8 cellular contexts compared by ENCODE assay signal in genomic region chr7:112495820-112496462, GRCh38. TPM values are rescaled to one million over a fixed set of nuclear protein-coding genes. Genes with fewer than 3 reads are reported as not detected.
DNase-seq lines count a peak whose midpoint lies in the region; ATAC-seq, FAIRE-seq and TF ChIP-seq lines count a peak whose summit lies in the region.

No MANE protein-coding gene starts in this region.

- POLR2A ChIA-PET in HepG2 (lab: Yijun Ruan, JAX) = no interaction called here

- 0% methylated on average over 6 of the region's 6 CpGs for WGBS in HepG2 (ENCODE audit: low lambda C conversion rate)
- WGBS in testis, 2 donors = 49 to 65% methylated on average over 6 of the region's 6 CpGs

- TF ChIP-seq RAD21 in HepG2 (CRISPR knock-in tag; IDR thresholded peaks at IDR 0.05) = peak; percentile 65; the same call in 1 of the 2 replicates

- in situ Hi-C loops in HepG2 (cut with HindIII; ENCODE audit: extremely low pct_ligation_motif_present, low pct_unique_long_range_greater_than_20kb) = loop anchor here (10.0 kb wide), 1 partner anchor 751 kb away; no protein-coding TSS in a partner anchor

- TF ChIP-seq EP300 in HepG2 (IDR thresholded peaks at IDR 0.05; ENCODE audit: low read depth in 2 of 2, low read length in 2 of 2) (no peak), HepG2 (CRISPR knock-in tag; IDR thresholded peaks at IDR 0.05; ENCODE audit: borderline replicate concordance) (no peak)

- H4K20me1 ChIP-seq in HepG2 (ENCODE audit: insufficient read depth, low read length) = no peaks in the 10 kb centered on the region

- H3K9me3 ChIP-seq in SK-N-MC (ENCODE audit: low read depth, low read length) (no peaks in the 10 kb centered on the region), HepG2 (ENCODE audit: low read length) (no peaks in the 10 kb centered on the region), testis (no peaks in the 10 kb centered on the region)

- TF ChIP-seq POLR2A in HepG2 (IDR thresholded peaks at IDR 0.05; ENCODE audit: insufficient read depth in 1 of 2, low read depth in 2 of 2, low read length in 2 of 2) = no peak
- no peak for TF ChIP-seq POLR2A in testis (IDR thresholded peaks at IDR 0.05)

- TF ChIP-seq CTCF in HepG2 (CRISPR knock-in tag; IDR thresholded peaks at IDR 0.05) = peak; percentile 79
- peak; percentile 33 to 63 (median 42) for TF ChIP-seq CTCF in testis (IDR thresholded peaks at IDR 0.05)

- H3K79me2 ChIP-seq in HepG2 (ENCODE audit: insufficient read depth, low read length) = no peaks in the 10 kb centered on the region

- DNase-seq in EH (ENCODE audit: low read depth) (peak; percentile 74), LHCN-M2 (ENCODE audit: low read depth) (peak; percentile 62), SK-N-MC (ENCODE audit: low read depth, low spot score) (peak; percentile 39), HepG2 (ENCODE audit: low spot score) (peak; percentile 48), testis (peak; percentile 69)
- DNase-seq in central memory CD4-positive, alpha-beta T cell = peak; percentile 12

- no TSS peak for BruUV-seq in HepG2 (replicated peaks; lab: Mats Ljungman, UMichigan)

- no peak overlapping the region for H3K27ac ChIP-seq in SK-N-MC
- no peak overlapping the region for H3K27ac ChIP-seq in HepG2 (ENCODE audit: extremely low read length, insufficient read depth, low read length)
- no peak overlapping the region for H3K27ac ChIP-seq in testis

- no peak overlapping the region for H3K4me3 ChIP-seq in SK-N-MC
- H3K4me3 ChIP-seq in HepG2 (replicated peaks in 1 of 3; ENCODE audit: insufficient read depth in 1 of 3, low read depth in 2 of 3, low read length in 3 of 3) = no peak overlapping the region
- no peak overlapping the region for H3K4me3 ChIP-seq in testis

- CTCF ChIA-PET in HepG2 (lab: Yijun Ruan, JAX; ENCODE audit: low intra/inter-chr PET ratio, low total read pairs) = interaction anchor here (0.8 to 2.3 kb wide), 2 partner anchors 16 to 754 kb away, joined by 3 to 11 read pairs; partner anchors contain the start of gene LSMEM1

- H3K4me2 ChIP-seq in HepG2 (ENCODE audit: low read depth, low read length) = no peak overlapping the region

- H2AFZ ChIP-seq in HepG2 (ENCODE audit: low read length) = no peak overlapping the region

- no peak overlapping the region for H3K9ac ChIP-seq in SK-N-MC (ENCODE audit: insufficient read length)
- H3K9ac ChIP-seq in HepG2 (ENCODE audit: insufficient read depth, low read depth, low read length) = no peak overlapping the region

- H3K27me3 ChIP-seq in HepG2 (ENCODE audit: control insufficient read depth in 1 of 2, insufficient read depth in 2 of 2, low read length in 2 of 2) (no peaks in the 10 kb centered on the region; a peak in 1 of 5 replicates), testis (no peaks in the 10 kb centered on the region)

- FAIRE-seq in HepG2 (lab: Jason Lieb, UNC) = peak; percentile 70

- ATAC-seq in GM21423 (IDR thresholded peaks at IDR 0.05; ENCODE audit: unreplicated experiment) (peak; percentile 48), HepG2 (peak; percentile 91), HG03521 (IDR thresholded peaks at IDR 0.05; ENCODE audit: unreplicated experiment) (no peak)

- H3K4me1 ChIP-seq in HepG2 (ENCODE audit: insufficient read depth, low read length) = peaks cover 10% of the 10 kb centered on the region; the same call in 1 of the 2 replicates
- H3K4me1 ChIP-seq in testis = no peaks in the 10 kb centered on the region

- H3K36me3 ChIP-seq in SK-N-MC (ENCODE audit: insufficient read depth, low read length) (no peaks in the 10 kb centered on the region), HepG2 (replicated peaks in 1 of 2; ENCODE audit: control insufficient read depth in 1 of 2, insufficient read depth in 2 of 2, low read length in 2 of 2) (no peaks in the 10 kb centered on the region), testis (ENCODE audit: low read depth, missing control alignments) (no peaks in the 10 kb centered on the region)

- intact Hi-C loops in HepG2 (cut with micrococcal nuclease; ENCODE audit: unreplicated experiment) (loop anchor here (1.0 to 10.0 kb wide), 3 partner anchors 79 to 755 kb away; no protein-coding TSS in a partner anchor), testis (cut with DNase I; ENCODE audit: low total_unique reads) (no loop called here)

TF ChIP-seq in HepG2, 621 proteins besides CTCF, POLR2A, EP300 and RAD21 (continues in another document):
- 0 out of 2 replicates have a peak, but pooled peaks have one; percentile 26 for TF ChIP-seq HNF1B (CRISPR knock-in tag; IDR thresholded peaks at IDR 0.05)
- TF ChIP-seq STAG1 (CRISPR knock-in tag; IDR thresholded peaks at IDR 0.05) = peak; percentile 89
- 0 out of 2 replicates have a peak, but pooled peaks have one; percentile 29 for TF ChIP-seq MIXL1 (CRISPR knock-in tag; IDR thresholded peaks at IDR 0.05)
- TF ChIP-seq MAFF (IDR thresholded peaks at IDR 0.05; ENCODE audit: low read depth, low read length) = 0 out of 2 replicates have a peak, but pooled peaks have one; percentile 27
- TF ChIP-seq IRF2 (CRISPR knock-in tag; IDR thresholded peaks at IDR 0.05) = 0 out of 2 replicates have a peak, but pooled peaks have one; percentile 28
- TF ChIP-seq SMC3 (IDR thresholded peaks at IDR 0.05; ENCODE audit: low read length) = peak; percentile 66
- no peak for TF ChIP-seq GATAD2A (CRISPR knock-in tag; IDR thresholded peaks at IDR 0.05)

RNA-seq across cellular contexts. Expression of gene LSMEM1, which starts 15.2 kb away (rescaled TPM):
- 0.06 and 0.26 TPM in 2 replicates for total RNA-seq in LHCN-M2 (2014; rRNA removed)
- 0.16 TPM for polyA plus RNA-seq in LHCN-M2 (2012)
- total RNA-seq in HepG2 (2016; rRNA removed; fragmentation: Illumina TruSeq; extraction: Trizol) = 0.62 and 1.2 TPM in 2 replicates
- 0.10 and 0.26 TPM in 2 replicates for total RNA-seq in HepG2 (2016; cell fraction: cytosol; rRNA removed; fragmentation: Illumina TruSeq; extraction: Trizol; ENCODE audit: low read depth)
- total RNA-seq in HepG2 (2016; cell fraction: insoluble cytoplasmic fraction; rRNA removed; fragmentation: Illumina TruSeq; extraction: Trizol) = 0.49 and 1.2 TPM in 2 replicates
- total RNA-seq in HepG2 (2016; cell fraction: membrane; rRNA removed; fragmentation: Illumina TruSeq; extraction: Trizol) = 0.28 and 0.83 TPM in 2 replicates
- total RNA-seq in HepG2 (2016; cell fraction: nucleus; rRNA removed; fragmentation: Illumina TruSeq; extraction: Trizol) = 2.8 and 3.6 TPM in 2 replicates
- 1.3 and 1.4 TPM in 2 replicates for polyA plus RNA-seq in HepG2 (2011; rRNA removed)
- 0.09 and 0.18 TPM in 2 replicates for polyA plus RNA-seq in HepG2 (2011; cell fraction: cytosol; rRNA removed)
- 2.3 and 3.4 TPM in 2 replicates for polyA plus RNA-seq in HepG2 (2011; cell fraction: nucleus; rRNA removed)
- polyA plus RNA-seq in HepG2 (2012) = 0.97 and 2.1 TPM in 2 replicates
- 0.11 and 0.19 TPM in 2 replicates for polyA plus RNA-seq in HepG2 (2016; cell fraction: cytosol; fragmentation: Illumina TruSeq; extraction: Trizol; ENCODE audit: low read depth)
- polyA plus RNA-seq in HepG2 (2016; cell fraction: insoluble cytoplasmic fraction; fragmentation: Illumina TruSeq; extraction: Trizol; ENCODE audit: low read depth) = 0.66 and 1.6 TPM in 2 replicates
- polyA plus RNA-seq in HepG2 (2016; cell fraction: membrane; fragmentation: Illumina TruSeq; extraction: Trizol; ENCODE audit: low read depth) = 0.25 and 0.36 TPM in 2 replicates
- polyA plus RNA-seq in HepG2 (2016; cell fraction: nucleus; fragmentation: Illumina TruSeq; extraction: Trizol; ENCODE audit: insufficient read depth, low read depth) = 10.1 and 12.3 TPM in 2 replicates
- polyA minus RNA-seq in HepG2 (2011; rRNA and poly(A)+ RNA removed; ENCODE audit: low replicate concordance) = 0.49 TPM in 1 of 2 replicates, not detected in the other
- polyA minus RNA-seq in HepG2 (2011; cell fraction: cytosol; rRNA and poly(A)+ RNA removed) = not detected in 2 replicates
- 5.8 and 6.1 TPM in 2 replicates for polyA minus RNA-seq in HepG2 (2011; cell fraction: nucleus; rRNA and poly(A)+ RNA removed)
- total RNA-seq in testis = 1 to 10 TPM; 1.5 to 3.0 TPM
- polyA plus RNA-seq in testis (ENCODE audit: insufficient read depth, low read depth, low replicate concordance) = 7.5 TPM

RNA-seq across cellular contexts. Expression of gene IFRD1, which starts 45.7 kb away (rescaled TPM):
- total RNA-seq in LHCN-M2 (2014; rRNA removed) = 42.1 and 48.7 TPM in 2 replicates
- 17.4 TPM for polyA plus RNA-seq in LHCN-M2 (2012)
- 55.0 and 55.5 TPM in 2 replicates for total RNA-seq in HepG2 (2016; rRNA removed; fragmentation: Illumina TruSeq; extraction: Trizol)
- 9.5 and 10.7 TPM in 2 replicates for total RNA-seq in HepG2 (2016; cell fraction: cytosol; rRNA removed; fragmentation: Illumina TruSeq; extraction: Trizol; ENCODE audit: low read depth)
- total RNA-seq in HepG2 (2016; cell fraction: insoluble cytoplasmic fraction; rRNA removed; fragmentation: Illumina TruSeq; extraction: Trizol) = 56.9 and 60.9 TPM in 2 replicates
- total RNA-seq in HepG2 (2016; cell fraction: membrane; rRNA removed; fragmentation: Illumina TruSeq; extraction: Trizol) = 23.2 and 23.9 TPM in 2 replicates
- 81.6 and 82.4 TPM in 2 replicates for total RNA-seq in HepG2 (2016; cell fraction: nucleus; rRNA removed; fragmentation: Illumina TruSeq; extraction: Trizol)
- 45.9 and 50.9 TPM in 2 replicates for polyA plus RNA-seq in HepG2 (2011; rRNA removed)
- 18.4 and 29.0 TPM in 2 replicates for polyA plus RNA-seq in HepG2 (2011; cell fraction: cytosol; rRNA removed)
- 34.1 and 35.0 TPM in 2 replicates for polyA plus RNA-seq in HepG2 (2011; cell fraction: nucleus; rRNA removed)
- 40.2 and 62.6 TPM in 2 replicates for polyA plus RNA-seq in HepG2 (2012)
- polyA plus RNA-seq in HepG2 (2016; cell fraction: cytosol; fragmentation: Illumina TruSeq; extraction: Trizol; ENCODE audit: low read depth) = 5.7 and 6.2 TPM in 2 replicates
- polyA plus RNA-seq in HepG2 (2016; cell fraction: insoluble cytoplasmic fraction; fragmentation: Illumina TruSeq; extraction: Trizol; ENCODE audit: low read depth) = 46.7 and 52.1 TPM in 2 replicates
- 11.7 and 12.5 TPM in 2 replicates for polyA plus RNA-seq in HepG2 (2016; cell fraction: membrane; fragmentation: Illumina TruSeq; extraction: Trizol; ENCODE audit: low read depth)
- 75.5 and 78.6 TPM in 2 replicates for polyA plus RNA-seq in HepG2 (2016; cell fraction: nucleus; fragmentation: Illumina TruSeq; extraction: Trizol; ENCODE audit: insufficient read depth, low read depth)
- 25.6 and 26.3 TPM in 2 replicates for polyA minus RNA-seq in HepG2 (2011; rRNA and poly(A)+ RNA removed; ENCODE audit: low replicate concordance)
- 18.1 and 20.8 TPM in 2 replicates for polyA minus RNA-seq in HepG2 (2011; cell fraction: cytosol; rRNA and poly(A)+ RNA removed)
- 140 and 146 TPM in 2 replicates for polyA minus RNA-seq in HepG2 (2011; cell fraction: nucleus; rRNA and poly(A)+ RNA removed)
- 10 to 100 TPM; 84.7 to 99.8 TPM for total RNA-seq in testis
- 50.9 TPM for polyA plus RNA-seq in testis (ENCODE audit: insufficient read depth, low read depth, low replicate concordance)

Comparison
In these comparisons a context has a peak if more than half of its experiments do, and no peak if none do; other contexts are left out.
1. DNase-seq: peak in every context shown above with its lines; median percentile 74 in EH; 69 in testis; 62 in LHCN-M2; 48 in HepG2; 39 in SK-N-MC; 12 in central memory CD4-positive, alpha-beta T cell.